Comparison of ENCODE assay signal across 7 cellular contexts in the genomic region with DNA sequence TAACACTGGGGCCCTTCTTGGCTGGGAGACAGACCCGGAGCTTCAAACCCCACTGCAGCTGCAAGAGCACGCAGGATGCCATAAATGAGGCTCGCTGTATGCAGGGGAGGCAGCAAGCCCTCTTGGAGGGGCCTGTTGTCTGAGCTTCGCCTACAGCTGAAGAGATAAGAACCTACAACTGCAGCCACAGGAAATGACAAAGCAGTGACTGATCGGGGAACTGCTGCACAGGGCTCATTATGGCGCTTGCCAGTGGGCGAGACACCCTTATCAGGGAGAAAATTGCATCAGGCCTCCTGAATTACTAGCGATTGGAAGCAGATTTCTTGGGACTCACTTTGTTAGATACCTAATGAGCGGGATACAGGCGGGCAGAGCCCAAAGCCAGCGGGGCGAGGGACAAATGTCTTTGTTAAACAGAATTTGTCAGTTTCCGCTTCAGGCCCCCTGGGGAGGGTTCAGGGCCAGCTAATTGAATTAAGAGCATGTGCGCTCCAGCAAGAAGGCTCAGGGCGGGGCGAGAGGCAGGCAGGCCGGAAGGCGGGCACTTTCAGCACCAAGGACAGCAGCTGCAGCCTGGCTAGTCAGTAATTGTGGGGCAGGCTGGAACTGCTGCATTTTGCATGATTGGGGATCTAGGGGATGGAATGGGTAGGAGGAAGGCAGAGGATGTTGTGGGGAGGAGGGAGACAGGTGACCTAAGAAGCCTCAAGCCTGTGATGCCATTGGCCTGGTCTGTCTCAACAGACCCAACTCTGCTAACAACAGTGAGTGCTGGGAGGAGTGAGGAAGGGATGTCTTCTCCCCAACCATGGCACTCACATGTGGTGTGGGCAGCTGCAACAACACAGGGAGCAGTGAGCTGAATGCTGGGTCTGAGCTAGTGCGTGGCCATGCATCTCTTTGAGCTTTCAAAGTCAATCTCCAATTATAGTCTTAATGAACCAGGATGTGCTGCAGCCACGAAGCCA. TPM values are rescaled to one million over a fixed set of nuclear protein-coding genes. Genes with fewer than 3 reads are reported as not detected.
A peak's percentile ranks its signal among the peaks of the same experiment; 100 is the strongest.
DNase-seq lines count a peak whose midpoint lies in the region; ATAC-seq and TF ChIP-seq lines count a peak whose summit lies in the region.

No MANE protein-coding gene starts in this region.

- H3K36me3 ChIP-seq in lung (ENCODE audit: control insufficient read depth in 2 of 2, insufficient read depth in 2 of 2, low read length in 2 of 2), result no peaks in the 10 kb centered on the region

- no peak for TF ChIP-seq CTCF in GM20000 (IDR thresholded peaks at IDR 0.05; ENCODE audit: extremely low read depth, missing control alignments)
- TF ChIP-seq CTCF in lung (IDR thresholded peaks at IDR 0.05; ENCODE audit: control extremely low read depth, extremely low read depth), result no peak
- no peak for TF ChIP-seq CTCF in chondrocyte (IDR thresholded peaks at IDR 0.05)

- no peaks in the 10 kb centered on the region for H3K9me3 Mint-ChIP-seq in chondrocyte (ENCODE audit: low read depth)

- H3K4me1 ChIP-seq in lung (ENCODE audit: control insufficient read depth in 2 of 2, insufficient read depth in 2 of 2, low read length in 2 of 2), result no peaks in the 10 kb centered on the region

- H3K36me3 Mint-ChIP-seq in chondrocyte (ENCODE audit: low read depth), result no peaks in the 10 kb centered on the region

- DNase-seq in GM20000 (ENCODE audit: low spot score) (peak; percentile 87), NCI-H226 (peak; percentile 97), ecto neural progenitor cell (ENCODE audit: low spot score) (peak; percentile 95), lung (ENCODE audit: low spot score) (peak; percentile 65), chondrocyte (ENCODE audit: low spot score) (no peak)
- DNase-seq in activated CD4-positive, alpha-beta T cell treated with anti-CD3 and anti-CD28 coated beads, Interleukin-2, amount 50 U/mL, for 48 hours, result peak; percentile 80 to 83
- DNase-seq in stimulated activated CD8-positive, alpha-beta memory T cell treated with anti-CD3 and anti-CD28 coated beads, Interleukin-15, amount 100 ng/mL, for 24 hours (ENCODE audit: low read depth), result peak; percentile 44

- no peaks in the 10 kb centered on the region for H3K27me3 ChIP-seq in lung (ENCODE audit: control insufficient read depth, insufficient read depth)

- no peaks in the 10 kb centered on the region for H3K4me1 Mint-ChIP-seq in chondrocyte (ENCODE audit: low read depth)

- H3K4me3 Mint-ChIP-seq in chondrocyte (ENCODE audit: unreplicated experiment), result no peak overlapping the region

- H3K27ac ChIP-seq in lung (ENCODE audit: low read depth in 1 of 2, low read length in 1 of 2), result no peak overlapping the region

- H3K9me3 ChIP-seq in lung (ENCODE audit: control insufficient read depth in 2 of 2, insufficient read depth in 1 of 2, low read length in 1 of 2), result peaks cover 0 to 2% of the 10 kb centered on the region in 2 donors

- no peak for ATAC-seq in lung (ENCODE audit: insufficient read depth, low FRiP score)

- 10 to 11% methylated on average over 20 of the region's 20 CpGs for WGBS in lung, 2 donors

- no peak overlapping the region for H3K27ac Mint-ChIP-seq in chondrocyte (ENCODE audit: unreplicated experiment)

- peaks cover 30% of the 10 kb centered on the region for H3K27me3 Mint-ChIP-seq in chondrocyte (ENCODE audit: low read depth)

- H3K4me3 ChIP-seq in lung, result no peak overlapping the region

RNA-seq across cellular contexts. Expression of gene CCDC33, which starts 55.3 kb away (rescaled TPM):
- total RNA-seq in lung (10 to 100 TPM in 1 of 2 donors, 1 to 10 TPM in 1; 6.2 to 12.1 TPM), chondrocyte (not detected in 3 replicates)
- 10 to 100 TPM in 1 of 2 donors, 1 to 10 TPM in 1; 4.3 to 14.1 TPM for polyA plus RNA-seq in lung
